ENCODE assay signal across 8 cellular contexts in the genomic region with DNA sequence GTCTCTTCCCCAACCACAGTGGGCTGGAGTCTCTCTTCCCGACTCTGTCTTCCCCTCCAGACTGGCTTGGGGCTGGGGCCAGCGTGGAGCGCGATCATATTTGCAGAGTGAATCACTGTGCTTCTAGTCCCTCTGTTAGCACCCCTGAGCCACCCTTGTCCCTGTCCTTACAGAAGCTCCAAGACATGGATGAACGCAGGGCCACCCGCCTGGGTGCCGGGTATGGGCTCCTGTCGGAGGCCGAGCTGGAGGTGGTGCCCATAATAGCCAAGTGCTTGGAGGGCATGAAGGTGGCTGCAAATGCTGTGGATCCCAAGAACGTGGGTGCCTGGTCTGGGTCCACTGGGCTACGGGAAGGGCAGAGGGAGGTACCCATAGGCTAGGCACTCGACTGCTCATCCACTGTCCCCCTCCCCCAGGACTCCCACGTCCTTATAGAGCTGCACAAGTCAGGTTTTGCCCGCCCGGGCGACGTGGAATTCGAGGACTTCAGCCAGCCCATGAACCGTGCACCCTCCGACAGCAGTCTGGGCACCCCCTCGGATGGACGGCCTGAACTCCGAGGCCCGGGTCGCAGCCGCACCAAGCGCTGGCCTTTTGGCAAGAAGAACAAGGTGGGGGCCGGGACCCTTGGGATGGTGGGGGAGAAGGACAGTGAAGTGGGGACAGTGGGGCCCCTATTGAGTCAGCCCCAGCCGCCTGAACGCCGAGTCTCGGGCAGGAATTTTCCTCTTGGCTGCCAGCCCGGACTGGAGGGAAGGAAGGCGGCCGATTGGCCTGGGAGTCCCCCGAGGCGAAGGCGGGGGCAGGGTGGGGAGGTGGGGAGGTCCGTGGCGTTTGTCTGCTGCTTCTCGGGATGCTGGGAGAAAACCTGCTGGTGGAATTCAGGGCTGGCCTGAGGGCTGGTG. TPM values are rescaled to one million over a fixed set of nuclear protein-coding genes. Genes with fewer than 3 reads are reported as not detected.
DNase-seq lines count a peak whose midpoint lies in the region; ATAC-seq and TF ChIP-seq lines count a peak whose summit lies in the region.

No MANE protein-coding gene starts in this region.

- TF ChIP-seq CTCF in BJ (IDR thresholded peaks at IDR 0.05; ENCODE audit: insufficient read depth, low read depth, low read length) (no peak), fibroblast of lung (conservative IDR thresholded peaks at IDR 0.05 in 1 of 2, IDR thresholded peaks at IDR 0.05 in 1 of 2; ENCODE audit: low read depth in 1 of 2, low read length in 2 of 2) (no peak)

- H4K91ac ChIP-seq in neuronal stem cell (ENCODE audit: low read depth, low read length, poor library complexity) = peak overlapping the region; percentile 11

- WGBS in neuronal stem cell (ENCODE audit: extremely low coverage in 2 of 2, insufficient read length in 2 of 2, insufficient replicate concordance in 1 of 2), 2 donors = no CpG with 5 or more reads among the region's 41 CpGs

- peak overlapping the region; percentile 98 for H2AK5ac ChIP-seq in neuronal stem cell (ENCODE audit: low read depth, low read length)

- H2AFZ ChIP-seq in fibroblast of lung (ENCODE audit: low read length) (peak overlapping the region; percentile 15), neuronal stem cell (ENCODE audit: low read length) (peak overlapping the region; percentile 39)

- H3K23ac ChIP-seq in neuronal stem cell (ENCODE audit: low read depth, low read length, poor library complexity) = no peak overlapping the region

- peaks cover 10% of the 10 kb centered on the region for H3K79me2 ChIP-seq in fibroblast of lung (ENCODE audit: control insufficient read depth, insufficient read depth, low read length)

- peak overlapping the region; percentile 94 for H3K18ac ChIP-seq in neuronal stem cell (ENCODE audit: low read length)

- H2BK5ac ChIP-seq in neuronal stem cell (ENCODE audit: low read length) = peak overlapping the region; percentile 95

- peak overlapping the region; percentile 98 for H4K8ac ChIP-seq in neuronal stem cell (ENCODE audit: low read depth, low read length)

- no peaks in the 10 kb centered on the region for H3K79me1 ChIP-seq in neuronal stem cell (ENCODE audit: low read depth, low read length)

- POLR2A ChIA-PET in BJ (lab: Charles Lee) = no interaction called here

- H3K9ac ChIP-seq in fibroblast of lung (ENCODE audit: insufficient read depth, low read length) = peak overlapping the region; percentile 34
- H3K9ac ChIP-seq in neuronal stem cell (ENCODE audit: low read depth, low read length, poor library complexity) = peak overlapping the region; percentile 18

- H3K9me3 ChIP-seq in fibroblast of lung (ENCODE audit: control insufficient read depth, insufficient read depth, low read depth, low read length) (no peaks in the 10 kb centered on the region), neuronal stem cell (replicated peaks in 1 of 2; ENCODE audit: control insufficient read depth in 2 of 2, insufficient read depth in 1 of 2, low read depth in 1 of 2, low read length in 2 of 2) (peaks cover 3 to 9% of the 10 kb centered on the region in 2 donors)

- CTCF ChIA-PET in BJ (lab: Yijun Ruan, JAX) = interaction anchor here (1.4 kb wide), 1 partner anchor 118 kb away, joined by 3 read pairs; no protein-coding TSS in a partner anchor

- H2BK12ac ChIP-seq in neuronal stem cell (ENCODE audit: low read length) = peak overlapping the region; percentile 41

- H3K36me3 ChIP-seq in BJ (ENCODE audit: control insufficient read depth, insufficient read depth, low read length) (peaks cover 22% of the 10 kb centered on the region), fibroblast of lung (ENCODE audit: control insufficient read depth, insufficient read depth, low read length) (peaks cover 20% of the 10 kb centered on the region), neuronal stem cell (replicated peaks in 1 of 2; ENCODE audit: control insufficient read depth in 2 of 2, insufficient read depth in 2 of 2, low read length in 2 of 2) (peaks cover 25 to 53% of the 10 kb centered on the region in 2 donors)

- peak overlapping the region; percentile 91 for H2BK15ac ChIP-seq in neuronal stem cell (ENCODE audit: low read length)

- H3K4me2 ChIP-seq in fibroblast of lung (ENCODE audit: extremely low read depth, insufficient read depth, low read length) (peak overlapping the region; percentile 72), neuronal stem cell (ENCODE audit: insufficient read depth, low read length, poor library complexity, severe bottlenecking) (peak overlapping the region; percentile 31)

- H3K27ac ChIP-seq in fibroblast of lung (ENCODE audit: insufficient read depth, low read length) (peak overlapping the region; percentile 68), neuronal stem cell (replicated peaks; ENCODE audit: low read length) (peak overlapping the region; percentile 92)

- no peaks in the 10 kb centered on the region for H4K20me1 ChIP-seq in fibroblast of lung (ENCODE audit: control insufficient read depth, extremely low read depth, insufficient read depth, low read length)

- DNase-seq in BJ (ENCODE audit: low read depth) (peak; percentile 51), NCI-H460 (ENCODE audit: extremely low read depth, low read depth) (peak; percentile 74), fibroblast of lung (ENCODE audit: low read depth in 2 of 2) (peak; percentile 82 to 85), neuronal stem cell (ENCODE audit: low spot score) (no peak), NK-92 (lab: John Stamatoyannopoulos, UW; ENCODE audit: unreplicated experiment) (no peak), MV-4-11 (lab: John Stamatoyannopoulos, UW) (no peak)

- H3K4me1 ChIP-seq in fibroblast of lung (ENCODE audit: control insufficient read depth, extremely low read depth, insufficient read depth, low read length) = peaks cover 20% of the 10 kb centered on the region
- peaks cover 20 to 22% of the 10 kb centered on the region in 2 donors for H3K4me1 ChIP-seq in neuronal stem cell (ENCODE audit: control insufficient read depth in 2 of 2, insufficient read depth in 1 of 2, low read depth in 1 of 2, low read length in 2 of 2)

- H3K4me3 ChIP-seq in BJ (ENCODE audit: low read depth, low read length) (no peak overlapping the region), fibroblast of lung (replicated peaks in 1 of 4; ENCODE audit: control extremely low read depth in 1 of 4, insufficient read depth in 1 of 4, low read depth in 3 of 4, low read length in 4 of 4) (peak overlapping the region in 1 of 4 experiments; percentile 35), neuronal stem cell (ENCODE audit: low read length in 2 of 2) (no peak overlapping the region)

- H3K14ac ChIP-seq in neuronal stem cell (ENCODE audit: low read length) = peak overlapping the region; percentile 63

- H3K27me3 ChIP-seq in BJ (ENCODE audit: control insufficient read depth, insufficient read depth, low read length) = no peaks in the 10 kb centered on the region
- H3K27me3 ChIP-seq in fibroblast of lung (ENCODE audit: control insufficient read depth, insufficient read depth, low read length) = no peaks in the 10 kb centered on the region
- no peaks in the 10 kb centered on the region for H3K27me3 ChIP-seq in neuronal stem cell (ENCODE audit: control insufficient read depth in 3 of 3, insufficient read depth in 3 of 3, low read depth in 1 of 3, low read length in 3 of 3)

- no peak for ATAC-seq in GM18517 (IDR thresholded peaks at IDR 0.05; ENCODE audit: unreplicated experiment)
- ATAC-seq in GM21528 (IDR thresholded peaks at IDR 0.05; ENCODE audit: low FRiP score, unreplicated experiment) = no peak

- peak overlapping the region; percentile 54 for H3K4ac ChIP-seq in neuronal stem cell (ENCODE audit: low read length)

- H2BK120ac ChIP-seq in neuronal stem cell (ENCODE audit: low read depth, low read length) = peak overlapping the region; percentile 61

RNA-seq across cellular contexts. Expression of a gene that starts 5.2 kb away (rescaled TPM):
- polyA plus RNA-seq in BJ (2011; rRNA removed) (42.1 and 51.5 TPM in 2 replicates), fibroblast of lung (32.3 and 33.5 TPM in 2 replicates)
- polyA minus RNA-seq in BJ (2011; rRNA and poly(A)+ RNA removed) = 21.6 and 27.7 TPM in 2 replicates
- 45.1 and 49.2 TPM in 2 replicates for total RNA-seq in NCI-H460 (2014; rRNA removed; shearing (Covaris generic))
- polyA plus RNA-seq in NCI-H460 (2014; cell fraction: nucleus; rRNA removed) = 58.8 and 61.5 TPM in 2 replicates
- total RNA-seq in fibroblast of lung = 35.3 and 37.5 TPM in 2 replicates
- polyA plus RNA-seq in fibroblast of lung (2012) = 46.4 and 47.2 TPM in 2 replicates
- 12.4 and 13.6 TPM in 2 replicates for polyA minus RNA-seq in fibroblast of lung (ENCODE audit: low replicate concordance)
- 49.7 TPM for polyA plus RNA-seq in neuronal stem cell (2013, experiment 1 of 2)
- 50.0 TPM for polyA plus RNA-seq in neuronal stem cell (2013, experiment 2 of 2)

RNA-seq across cellular contexts. Expression of a gene that starts 7.3 kb away (rescaled TPM):
- polyA plus RNA-seq in BJ (2011; rRNA removed) (56.1 and 71.4 TPM in 2 replicates), fibroblast of lung (28.4 and 37.2 TPM in 2 replicates)
- 35.3 and 67.2 TPM in 2 replicates for polyA minus RNA-seq in BJ (2011; rRNA and poly(A)+ RNA removed)
- 60.0 and 74.3 TPM in 2 replicates for total RNA-seq in NCI-H460 (2014; rRNA removed; shearing (Covaris generic))
- polyA plus RNA-seq in NCI-H460 (2014; cell fraction: nucleus; rRNA removed) = 82.4 and 91.6 TPM in 2 replicates
- total RNA-seq in fibroblast of lung = 33.9 and 57.0 TPM in 2 replicates
- polyA plus RNA-seq in fibroblast of lung (2012) = 31.1 and 38.2 TPM in 2 replicates
- polyA minus RNA-seq in fibroblast of lung (ENCODE audit: low replicate concordance) = 40.9 and 233 TPM in 2 replicates
- 54.3 TPM for polyA plus RNA-seq in neuronal stem cell (2013, experiment 1 of 2)
- 53.1 TPM for polyA plus RNA-seq in neuronal stem cell (2013, experiment 2 of 2)

RNA-seq across cellular contexts. Expression of a gene that starts 22.6 kb away (rescaled TPM):
- 0.07 TPM in 1 of 2 replicates, not detected in the other for polyA plus RNA-seq in BJ (2011; rRNA removed)
- polyA minus RNA-seq in BJ (2011; rRNA and poly(A)+ RNA removed) = not detected in 2 replicates
- total RNA-seq in NCI-H460 (2014; rRNA removed; shearing (Covaris generic)) = 8.1 and 11.4 TPM in 2 replicates
- polyA plus RNA-seq in NCI-H460 (2014; cell fraction: nucleus; rRNA removed) = 40.3 and 43.2 TPM in 2 replicates
- not detected in 2 replicates for total RNA-seq in fibroblast of lung
- polyA plus RNA-seq in fibroblast of lung = not detected in 2 replicates
- 0.21 and 0.29 TPM in 2 replicates for polyA plus RNA-seq in fibroblast of lung (2012)
- polyA minus RNA-seq in fibroblast of lung (ENCODE audit: low replicate concordance) = not detected in 2 replicates
- polyA plus RNA-seq in neuronal stem cell (2013, experiment 1 of 2) = 0.18 TPM
- polyA plus RNA-seq in neuronal stem cell (2013, experiment 2 of 2) = 0.14 TPM

RNA-seq across cellular contexts. Expression of a gene that starts 24.2 kb away (rescaled TPM):
- 10.0 and 14.7 TPM in 2 replicates for polyA plus RNA-seq in BJ (2011; rRNA removed)
- 6.3 TPM in 2 replicates for polyA minus RNA-seq in BJ (2011; rRNA and poly(A)+ RNA removed)
- total RNA-seq in NCI-H460 (2014; rRNA removed; shearing (Covaris generic)) = 3.3 and 3.5 TPM in 2 replicates
- polyA plus RNA-seq in NCI-H460 (2014; cell fraction: nucleus; rRNA removed) = 4.2 and 18.1 TPM in 2 replicates
- total RNA-seq in fibroblast of lung = 1.2 and 27.0 TPM in 2 replicates
- polyA plus RNA-seq in fibroblast of lung = 1.2 and 2.5 TPM in 2 replicates
- polyA plus RNA-seq in fibroblast of lung (2012) = 2.6 and 2.8 TPM in 2 replicates
- polyA minus RNA-seq in fibroblast of lung (ENCODE audit: low replicate concordance) = 15.2 and 19.5 TPM in 2 replicates
- polyA plus RNA-seq in neuronal stem cell (2013, experiment 1 of 2) = 0.21 TPM
- polyA plus RNA-seq in neuronal stem cell (2013, experiment 2 of 2) = 0.64 TPM

RNA-seq across cellular contexts. Expression of a gene that starts 27.9 kb away (rescaled TPM):
- polyA plus RNA-seq in BJ (2011; rRNA removed) (not detected in 2 replicates), fibroblast of lung (0.02 TPM in 1 of 2 replicates, not detected in the other)
- not detected in 2 replicates for polyA minus RNA-seq in BJ (2011; rRNA and poly(A)+ RNA removed)
- 1.2 and 1.4 TPM in 2 replicates for total RNA-seq in NCI-H460 (2014; rRNA removed; shearing (Covaris generic))
- polyA plus RNA-seq in NCI-H460 (2014; cell fraction: nucleus; rRNA removed) = 0.19 TPM in 1 of 2 replicates, not detected in the other
- not detected in 2 replicates for total RNA-seq in fibroblast of lung
- polyA plus RNA-seq in fibroblast of lung (2012) = not detected in 2 replicates
- polyA minus RNA-seq in fibroblast of lung (ENCODE audit: low replicate concordance) = not detected in 2 replicates
- 0.06 TPM for polyA plus RNA-seq in neuronal stem cell (2013, experiment 1 of 2)
- polyA plus RNA-seq in neuronal stem cell (2013, experiment 2 of 2) = 0.04 TPM

Comparison
In these comparisons a context has a peak if more than half of its experiments do, and no peak if none do; other contexts are left out.
1. DNase-seq: peak in BJ (single experiment), NCI-H460 (single experiment) and fibroblast of lung (2 of 2); none in neuronal stem cell (single experiment), NK-92 (single experiment) and MV-4-11 (single experiment).